ENCODE assay signal across 17 cellular contexts in genomic region chr11:60868682-60869450, GRCh38. TPM values are rescaled to one million over a fixed set of nuclear protein-coding genes. Genes with fewer than 3 reads are reported as not detected.
A peak's percentile ranks its signal among the peaks of the same experiment; 100 is the strongest.
DNase-seq lines count a peak whose midpoint lies in the region; ATAC-seq, FAIRE-seq and TF ChIP-seq lines count a peak whose summit lies in the region.
"Had no signal": no experiment of that assay in that cellular context is flagged by ENCODE, and none has a peak within 500 bp of the region (broad histone marks: within the 10 kb centered on the region; RNA-seq: fewer than 3 reads in every experiment).

No MANE protein-coding gene starts in this region.

- peaks cover 94% of the 10 kb centered on the region for H3K4me1 Mint-ChIP-seq in activated CD8-positive, alpha-beta T cell treated with anti-CD3 and anti-CD28 coated beads, Interleukin-2, amount 10 ng/mL, durations not matched to agents 7 days and 5 days (ENCODE audit: low read depth)
- H3K4me1 Mint-ChIP-seq in activated CD8-positive, alpha-beta T cell treated with anti-CD3 and anti-CD28 coated beads for 36 hours (ENCODE audit: low read depth) = peaks cover 31% of the 10 kb centered on the region
- H3K4me1 Mint-ChIP-seq in neural progenitor cell = peaks cover 6% of the 10 kb centered on the region

- H2BK120ac ChIP-seq in H1 (replicated peaks; ENCODE audit: low read depth, low read length) = no peak overlapping the region

- CTCF ChIA-PET in activated CD8-positive, alpha-beta T cell treated with anti-CD3 and anti-CD28 coated beads, Interleukin-2, amount 10 ng/mL, durations not matched to agents 7 days and 5 days (lab: Charles Lee) = interaction anchor here (0.7 to 12.6 kb wide), 6 partner anchors 13 to 38 kb away, joined by 3 to 122 read pairs (median 9); partner anchors contain the start of gene PTGDR2
- CTCF ChIA-PET in activated CD8-positive, alpha-beta T cell treated with anti-CD3 and anti-CD28 coated beads for 36 hours (lab: Charles Lee) = interaction anchor here (1.0 to 7.1 kb wide), 2 partner anchors 38 to 71 kb away, joined by 3 to 37 read pairs; no protein-coding TSS in a partner anchor
- CTCF ChIA-PET in H1 (lab: Charles Lee; ENCODE audit: partially characterized antibody) = interaction anchor here (0.9 to 5.6 kb wide), 10 partner anchors 19 to 526 kb away, joined by 3 to 37 read pairs (median 4); no protein-coding TSS in a partner anchor

- no peak overlapping the region for H3K23ac ChIP-seq in H1 (ENCODE audit: insufficient read length)

- no peak overlapping the region for H3K14ac ChIP-seq in H1 (ENCODE audit: insufficient read length)

- peaks cover 6% of the 10 kb centered on the region for H3K36me3 Mint-ChIP-seq in activated CD8-positive, alpha-beta T cell treated with anti-CD3 and anti-CD28 coated beads, Interleukin-2, amount 10 ng/mL, durations not matched to agents 7 days and 5 days (ENCODE audit: low read depth)
- H3K36me3 Mint-ChIP-seq in activated CD8-positive, alpha-beta T cell treated with anti-CD3 and anti-CD28 coated beads for 36 hours (ENCODE audit: low read depth) = no peaks in the 10 kb centered on the region
- no peaks in the 10 kb centered on the region for H3K36me3 Mint-ChIP-seq in neural progenitor cell

- intact Hi-C loops in activated CD8-positive, alpha-beta T cell treated with anti-CD3 and anti-CD28 coated beads for 36 hours (cut with micrococcal nuclease) = no loop called here
- intact Hi-C loops in spleen (cut with DNase I; ENCODE audit: low total_unique reads) = no loop called here

- peak overlapping the region; percentile 87 for H3K27ac Mint-ChIP-seq in activated CD8-positive, alpha-beta T cell treated with anti-CD3 and anti-CD28 coated beads, Interleukin-2, amount 10 ng/mL, durations not matched to agents 7 days and 5 days
- H3K27ac Mint-ChIP-seq in activated CD8-positive, alpha-beta T cell treated with anti-CD3 and anti-CD28 coated beads for 36 hours = no peak overlapping the region
- no peak overlapping the region for H3K27ac Mint-ChIP-seq in neural progenitor cell

- H3K27ac ChIP-seq in H1 (ENCODE audit: low read depth, low read length) (no peak overlapping the region), spleen (no peak overlapping the region), neural progenitor cell (no peak overlapping the region)
- H3K27ac ChIP-seq: PC-9, SJSA1 had no signal

- peak overlapping the region; percentile 30 for H3K9ac ChIP-seq in Loucy (ENCODE audit: low read depth, low read length, poor library complexity, severe bottlenecking)
- no peak overlapping the region for H3K9ac ChIP-seq in H1 (replicated peaks in 1 of 4; ENCODE audit: extremely low read depth in 1 of 4, low read depth in 3 of 4, low read length in 3 of 4)
- H3K9ac ChIP-seq in neural progenitor cell = no peak overlapping the region

- H3K4me3 ChIP-seq in Loucy (ENCODE audit: low read length, poor library complexity, severe bottlenecking) (no peak overlapping the region), H1 (ENCODE audit: extremely low read depth in 1 of 4, insufficient read depth in 2 of 4, low read depth in 3 of 4, low read length in 4 of 4) (no peak overlapping the region), spleen (no peak overlapping the region), neural progenitor cell (no peak overlapping the region)
- H3K4me3 ChIP-seq: PC-9, SJSA1 had no signal

- H3K9me3 ChIP-seq in Loucy (ENCODE audit: insufficient read depth, low read depth, low read length) = no peaks in the 10 kb centered on the region
- H3K9me3 ChIP-seq in H1 (ENCODE audit: insufficient read depth in 2 of 2, low read depth in 1 of 2, low read length in 1 of 2) = no peaks in the 10 kb centered on the region
- no peaks in the 10 kb centered on the region for H3K9me3 ChIP-seq in spleen
- no peaks in the 10 kb centered on the region for H3K9me3 ChIP-seq in neural progenitor cell (ENCODE audit: low read depth)

- POLR2A ChIA-PET in activated CD8-positive, alpha-beta T cell treated with anti-CD3 and anti-CD28 coated beads, Interleukin-2, amount 10 ng/mL, durations not matched to agents 7 days and 5 days (lab: Charles Lee) = interaction anchor here (0.5 to 1.4 kb wide), 2 partner anchors 26 to 1893 kb away, joined by 3 to 5 read pairs; no protein-coding TSS in a partner anchor
- POLR2A ChIA-PET in activated CD8-positive, alpha-beta T cell treated with anti-CD3 and anti-CD28 coated beads for 36 hours (lab: Charles Lee) = interaction anchor here (0.7 to 1.1 kb wide), 2 partner anchors 8 to 18 kb away, joined by 3 read pairs; no protein-coding TSS in a partner anchor
- POLR2A ChIA-PET in H1 (lab: Charles Lee; ENCODE audit: partially characterized antibody) = interaction anchor here (0.6 to 4.2 kb wide), 4 partner anchors 12 to 36 kb away, joined by 3 to 20 read pairs (median 4); no protein-coding TSS in a partner anchor

- H2BK12ac ChIP-seq in H1 (ENCODE audit: low read depth, low read length) = no peak overlapping the region

- peak overlapping the region; percentile 61 for H3K4me3 Mint-ChIP-seq in activated CD8-positive, alpha-beta T cell treated with anti-CD3 and anti-CD28 coated beads, Interleukin-2, amount 10 ng/mL, durations not matched to agents 7 days and 5 days
- no peak overlapping the region for H3K4me3 Mint-ChIP-seq in activated CD8-positive, alpha-beta T cell treated with anti-CD3 and anti-CD28 coated beads for 36 hours
- no peak overlapping the region for H3K4me3 Mint-ChIP-seq in neural progenitor cell
- H3K4me3 Mint-ChIP-seq: H9 had no signal

- TF ChIP-seq EP300 in H1 (IDR thresholded peaks at IDR 0.05; ENCODE audit: borderline replicate concordance in 1 of 2, low read depth in 2 of 2, low read length in 2 of 2) = no peak

- peaks cover 7% of the 10 kb centered on the region; the same call in 1 of the 2 replicates for H3F3A ChIP-seq in Loucy (ENCODE audit: low read depth)
- no peaks in the 10 kb centered on the region for H3F3A ChIP-seq in neural progenitor cell (ENCODE audit: low read depth)

- H3K23me2 ChIP-seq in H1 (ENCODE audit: low read depth, low read length) = no peaks in the 10 kb centered on the region

- no peaks in the 10 kb centered on the region for H3K9me3 Mint-ChIP-seq in activated CD8-positive, alpha-beta T cell treated with anti-CD3 and anti-CD28 coated beads, Interleukin-2, amount 10 ng/mL, durations not matched to agents 7 days and 5 days (ENCODE audit: insufficient read depth)
- no peaks in the 10 kb centered on the region for H3K9me3 Mint-ChIP-seq in activated CD8-positive, alpha-beta T cell treated with anti-CD3 and anti-CD28 coated beads for 36 hours
- no peaks in the 10 kb centered on the region for H3K9me3 Mint-ChIP-seq in neural progenitor cell

- H3K27me3 ChIP-seq in Loucy (ENCODE audit: insufficient read depth, low read length, poor library complexity, severe bottlenecking) (no peaks in the 10 kb centered on the region), H1 (replicated peaks in 1 of 4; ENCODE audit: control insufficient read depth in 3 of 4, extremely low read depth in 1 of 4, insufficient read depth in 3 of 4, low read length in 3 of 4) (no peaks in the 10 kb centered on the region), spleen (replicated peaks in 1 of 7) (peaks cover 0 to 11% (median 0%) of the 10 kb centered on the region in 7 donors), neural progenitor cell (no peaks in the 10 kb centered on the region)
- H3K27me3 ChIP-seq: SJSA1 had no signal

- H3K36me3 ChIP-seq in Loucy (ENCODE audit: insufficient read depth, low read length) (no peaks in the 10 kb centered on the region), H1 (ENCODE audit: control insufficient read depth in 2 of 4, insufficient read depth in 4 of 4, low read length in 3 of 4) (no peaks in the 10 kb centered on the region), spleen (no peaks in the 10 kb centered on the region), neural progenitor cell (no peaks in the 10 kb centered on the region)
- H3K36me3 ChIP-seq: SJSA1 had no signal

- H3K79me2 ChIP-seq in Loucy (ENCODE audit: insufficient read depth, low read length) = no peaks in the 10 kb centered on the region
- H3K79me2 ChIP-seq in H1 (ENCODE audit: control insufficient read depth in 1 of 2, insufficient read depth in 2 of 2, low read length in 2 of 2) = no peaks in the 10 kb centered on the region
- H3K79me2 ChIP-seq in neural progenitor cell (ENCODE audit: low read depth) = no peaks in the 10 kb centered on the region

- ATAC-seq in activated CD8-positive, alpha-beta T cell treated with anti-CD3 and anti-CD28 coated beads, Interleukin-2, amount 10 ng/mL, durations not matched to agents 7 days and 5 days = peak; percentile 21
- no peak for ATAC-seq in activated CD8-positive, alpha-beta T cell treated with anti-CD3 and anti-CD28 coated beads for 36 hours
- ATAC-seq in HG02970 (IDR thresholded peaks at IDR 0.05; ENCODE audit: low FRiP score, unreplicated experiment) = no peak

- H4K91ac ChIP-seq in H1 (replicated peaks; ENCODE audit: insufficient read length, low read length) = no peak overlapping the region

- no peak overlapping the region for H2BK15ac ChIP-seq in H1 (ENCODE audit: low read length)

- H3K79me1 ChIP-seq in H1 (ENCODE audit: low read depth, low read length) = no peaks in the 10 kb centered on the region

- no peak overlapping the region for H3K56ac ChIP-seq in H1 (replicated peaks; ENCODE audit: insufficient read length, low read depth, low read length)

- TF ChIP-seq CTCF in activated CD8-positive, alpha-beta T cell treated with anti-CD3 and anti-CD28 coated beads for 36 hours (IDR thresholded peaks at IDR 0.05) = no peak
- no peak for TF ChIP-seq CTCF in Loucy (conservative IDR thresholded peaks at IDR 0.05; ENCODE audit: low read length)
- no peak for TF ChIP-seq CTCF in H1 (IDR thresholded peaks at IDR 0.05; ENCODE audit: control extremely low read depth in 1 of 3, insufficient read depth in 1 of 3, low read depth in 1 of 3, low read length in 3 of 3)
- TF ChIP-seq CTCF in spleen (IDR thresholded peaks at IDR 0.05 in 8 of 11, conservative IDR thresholded peaks at IDR 0.05 in 3 of 11) = no peak
- no peak for TF ChIP-seq CTCF in neural progenitor cell (IDR thresholded peaks at IDR 0.05)

- TF ChIP-seq POLR2A in H1 (IDR thresholded peaks at IDR 0.05; ENCODE audit: control extremely low read depth in 1 of 2, low read depth in 2 of 2, low read length in 2 of 2) (no peak), spleen (IDR thresholded peaks at IDR 0.05) (no peak)

- peaks cover 2% of the 10 kb centered on the region for H3K27me3 Mint-ChIP-seq in activated CD8-positive, alpha-beta T cell treated with anti-CD3 and anti-CD28 coated beads, Interleukin-2, amount 10 ng/mL, durations not matched to agents 7 days and 5 days (ENCODE audit: low read depth)
- no peaks in the 10 kb centered on the region for H3K27me3 Mint-ChIP-seq in activated CD8-positive, alpha-beta T cell treated with anti-CD3 and anti-CD28 coated beads for 36 hours
- H3K27me3 Mint-ChIP-seq in neural progenitor cell (ENCODE audit: insufficient read depth, low read depth) = peaks cover 4% of the 10 kb centered on the region

- peak; percentile 64 for DNase-seq in activated CD8-positive, alpha-beta T cell treated with anti-CD3 and anti-CD28 coated beads, Interleukin-2, amount 10 ng/mL, durations not matched to agents 7 days and 5 days
- DNase-seq in activated CD8-positive, alpha-beta T cell treated with anti-CD3 and anti-CD28 coated beads for 36 hours = no peak
- DNase-seq in H1 (ENCODE audit: low read depth in 1 of 2, low spot score in 2 of 2) (no peak), spleen (peak; percentile 63), germinal center (ENCODE audit: low spot score) (no peak), neural progenitor cell (ENCODE audit: low spot score) (no peak)
- DNase-seq: COR-L47, H9, NCI-H1417 treated with DMSO at 0.1 percent for 48 hours, NCI-H1930, NCI-H748 treated with DMSO at 0.1 percent for 48 hours, PC-9 had no signal

- H2AFZ ChIP-seq in Loucy (ENCODE audit: low read length) = no peak overlapping the region
- no peak overlapping the region for H2AFZ ChIP-seq in H1 (ENCODE audit: low read length)
- no peak overlapping the region for H2AFZ ChIP-seq in neural progenitor cell (replicated peaks)
- H2AFZ ChIP-seq: PC-9 had no signal

- H3K4me2 ChIP-seq in Loucy (ENCODE audit: low read depth, low read length, poor library complexity, severe bottlenecking) (peak overlapping the region; percentile 52), H1 (ENCODE audit: insufficient read depth in 1 of 2, low read depth in 2 of 2, low read length in 2 of 2) (no peak overlapping the region), neural progenitor cell (no peak overlapping the region)
- H3K4me2 ChIP-seq: PC-9 had no signal

- peak overlapping the region; percentile 25 for H4K8ac ChIP-seq in H1 (ENCODE audit: extremely low read depth, insufficient read depth, low read length)

- H3K18ac ChIP-seq in H1 (ENCODE audit: extremely low read depth, low read length) = no peak overlapping the region

- no peak for FAIRE-seq in H1 (lab: Jason Lieb, UNC)

- H3K4ac ChIP-seq in H1 (replicated peaks; ENCODE audit: insufficient read length, low read depth, low read length) = no peak overlapping the region

- no peak overlapping the region for H4K5ac ChIP-seq in H1 (ENCODE audit: insufficient read length, low read depth, low read length)

- H2BK20ac ChIP-seq in H1 (ENCODE audit: low read length) = no peak overlapping the region

- H2BK5ac ChIP-seq in H1 (ENCODE audit: low read depth, low read length) = no peak overlapping the region

- H3K4me1 ChIP-seq in Loucy (ENCODE audit: insufficient read depth, low read length, poor library complexity, severe bottlenecking) (peaks cover 86% of the 10 kb centered on the region), H1 (replicated peaks in 1 of 4; ENCODE audit: control insufficient read depth in 3 of 4, insufficient read depth in 4 of 4, low read length in 3 of 4) (peaks cover 0 to 4% (median 0%) of the 10 kb centered on the region in 4 experiments; a peak in 4 of 7 replicates), spleen (peaks cover 0 to 30% (median 8%) of the 10 kb centered on the region in 6 donors), neural progenitor cell (no peaks in the 10 kb centered on the region)

- 89% methylated on average over 10 of the region's 10 CpGs; no CpG with 5 or more reads in 1 of the 2 experiments for WGBS in H1 (ENCODE audit: extremely low coverage in 1 of 2, insufficient coverage in 1 of 2, insufficient read length in 1 of 2, insufficient replicate concordance in 2 of 2, low coverage in 1 of 2, low lambda C conversion rate in 2 of 2, missing lambda C conversion rate in 1 of 2), 2 experiments
- 81 to 89% (median 84%) methylated on average over 9 to 10 of the region's 10 CpGs for WGBS in spleen, 5 donors

- no peak overlapping the region for H2AK5ac ChIP-seq in H1 (ENCODE audit: low read depth, low read length)

- no peaks in the 10 kb centered on the region for H4K20me1 ChIP-seq in Loucy (ENCODE audit: insufficient read depth, low read length, poor library complexity, severe bottlenecking)
- H4K20me1 ChIP-seq in H1 (replicated peaks in 1 of 2; ENCODE audit: control insufficient read depth in 1 of 2, insufficient read depth in 2 of 2, low read length in 2 of 2) = no peaks in the 10 kb centered on the region
- no peaks in the 10 kb centered on the region for H4K20me1 ChIP-seq in neural progenitor cell (ENCODE audit: low read depth)

- no peak for TF ChIP-seq RAD21 in H1 (IDR thresholded peaks at IDR 0.05 in 1 of 2, conservative IDR thresholded peaks at IDR 0.05 in 1 of 2; ENCODE audit: low read depth in 2 of 2, low read length in 2 of 2)

- no peaks in the 10 kb centered on the region for H3K9me2 ChIP-seq in Loucy (replicated peaks; ENCODE audit: low read depth, low read length)

RNA-seq across cellular contexts. Expression of gene ZP1, which starts 1.5 kb away (rescaled TPM):
- total RNA-seq in activated CD8-positive, alpha-beta T cell treated with anti-CD3 and anti-CD28 coated beads, Interleukin-2, amount 10 ng/mL, durations not matched to agents 7 days and 5 days = under 1 TPM in 1 of 2 experiments, not detected in 1; 0.34 TPM
- total RNA-seq in activated CD8-positive, alpha-beta T cell treated with anti-CD3 and anti-CD28 coated beads for 36 hours = not detected
- not detected in 2 replicates for total RNA-seq in H1 (2021; fragmentation: NEBNext Ultra II Directional; extraction: Animal tissue kit (Norgen Biotek cat#: 25700))
- polyA plus RNA-seq in H1 (2011; rRNA removed) (0.16 TPM in 1 of 2 replicates, not detected in the other), spleen (under 1 TPM in 2 of 3 donors, not detected in 1; 0.05 to 0.07 TPM)
- polyA plus RNA-seq in H1 (2011; cell fraction: cytosol; rRNA removed) = not detected
- polyA plus RNA-seq in H1 (2011; cell fraction: nucleus; rRNA removed) = not detected
- polyA plus RNA-seq in H1 (2012, experiment 1 of 2) = not detected in 4 replicates
- not detected for polyA plus RNA-seq in H1 (2012, experiment 2 of 2)
- polyA plus RNA-seq in H1 (2013, experiment 1 of 2) = not detected
- not detected for polyA plus RNA-seq in H1 (2013, experiment 2 of 2)
- not detected in 2 replicates for polyA minus RNA-seq in H1 (2011; rRNA and poly(A)+ RNA removed)
- polyA minus RNA-seq in H1 (2011; cell fraction: cytosol; rRNA and poly(A)+ RNA removed) = not detected
- not detected for polyA minus RNA-seq in H1 (2011; cell fraction: nucleus; rRNA and poly(A)+ RNA removed)
- total RNA-seq in spleen (not detected), neural progenitor cell (ENCODE audit: low replicate concordance) (not detected in 2 replicates)
- total RNA-seq: A673, H9, NCI-H460, PC-9, SJSA1 had no signal

RNA-seq across cellular contexts. Expression of gene PTGDR2, which starts 13.1 kb away (rescaled TPM):
- total RNA-seq in activated CD8-positive, alpha-beta T cell treated with anti-CD3 and anti-CD28 coated beads, Interleukin-2, amount 10 ng/mL, durations not matched to agents 7 days and 5 days = 1 to 10 TPM; 3.3 to 3.4 TPM
- total RNA-seq in activated CD8-positive, alpha-beta T cell treated with anti-CD3 and anti-CD28 coated beads for 36 hours = under 1 TPM; 0.23 to 0.38 TPM
- 0.11 TPM in 1 of 2 replicates, not detected in the other for total RNA-seq in H1 (2021; fragmentation: NEBNext Ultra II Directional; extraction: Animal tissue kit (Norgen Biotek cat#: 25700))
- 0.20 and 0.25 TPM in 2 replicates for polyA plus RNA-seq in H1 (2011; rRNA removed)
- 0.08 TPM for polyA plus RNA-seq in H1 (2011; cell fraction: cytosol; rRNA removed)
- polyA plus RNA-seq in H1 (2011; cell fraction: nucleus; rRNA removed) = 0.51 TPM
- 0.09 to 0.24 TPM (median 0.21 TPM) in 3 of 4 replicates, not detected in the other for polyA plus RNA-seq in H1 (2012, experiment 1 of 2)
- polyA plus RNA-seq in H1 (2012, experiment 2 of 2) = 0.05 TPM
- polyA plus RNA-seq in H1 (2013, experiment 1 of 2) = 0.06 TPM
- polyA plus RNA-seq in H1 (2013, experiment 2 of 2) = 0.11 TPM
- 0.10 TPM in 1 of 2 replicates, not detected in the other for polyA minus RNA-seq in H1 (2011; rRNA and poly(A)+ RNA removed)
- polyA minus RNA-seq in H1 (2011; cell fraction: cytosol; rRNA and poly(A)+ RNA removed) = not detected
- not detected for polyA minus RNA-seq in H1 (2011; cell fraction: nucleus; rRNA and poly(A)+ RNA removed)
- 1 to 10 TPM in 1 of 7 donors, under 1 TPM in 5, not detected in 1; 0.16 to 1.1 (median 0.48) TPM for total RNA-seq in spleen
- under 1 TPM; 0.10 to 0.22 (median 0.14) TPM for polyA plus RNA-seq in spleen
- total RNA-seq in neural progenitor cell (ENCODE audit: low replicate concordance) = 0.06 TPM in 1 of 2 replicates, not detected in the other
- total RNA-seq: H9, NCI-H460, PC-9, SJSA1 had no signal

RNA-seq across cellular contexts. Expression of gene CCDC86, which starts 27.0 kb away (rescaled TPM):
- total RNA-seq in activated CD8-positive, alpha-beta T cell treated with anti-CD3 and anti-CD28 coated beads, Interleukin-2, amount 10 ng/mL, durations not matched to agents 7 days and 5 days = 10 to 100 TPM; 34.2 to 36.0 TPM
- total RNA-seq in activated CD8-positive, alpha-beta T cell treated with anti-CD3 and anti-CD28 coated beads for 36 hours = 10 to 100 TPM; 48.1 to 51.4 TPM
- 76.4 and 77.1 TPM in 2 replicates for total RNA-seq in H1 (2021; fragmentation: NEBNext Ultra II Directional; extraction: Animal tissue kit (Norgen Biotek cat#: 25700))
- polyA plus RNA-seq in H1 (2011; rRNA removed) (37.7 and 55.6 TPM in 2 replicates), spleen (10 to 100 TPM in 2 of 3 donors, 1 to 10 TPM in 1; 7.6 to 15.4 (median 13.3) TPM)
- 40.1 TPM for polyA plus RNA-seq in H1 (2011; cell fraction: cytosol; rRNA removed)
- 113 TPM for polyA plus RNA-seq in H1 (2011; cell fraction: nucleus; rRNA removed)
- 53.8 to 65.2 TPM (median 57.5 TPM) in 4 replicates for polyA plus RNA-seq in H1 (2012, experiment 1 of 2)
- polyA plus RNA-seq in H1 (2012, experiment 2 of 2) = 68.7 TPM
- polyA plus RNA-seq in H1 (2013, experiment 1 of 2) = 53.1 TPM
- 54.7 TPM for polyA plus RNA-seq in H1 (2013, experiment 2 of 2)
- 16.5 and 24.7 TPM in 2 replicates for polyA minus RNA-seq in H1 (2011; rRNA and poly(A)+ RNA removed)
- 25.7 TPM for polyA minus RNA-seq in H1 (2011; cell fraction: cytosol; rRNA and poly(A)+ RNA removed)
- 23.8 TPM for polyA minus RNA-seq in H1 (2011; cell fraction: nucleus; rRNA and poly(A)+ RNA removed)
- total RNA-seq in spleen (10 to 100 TPM in 6 of 7 donors, 1 to 10 TPM in 1; 8.3 to 21.6 (median 11.3) TPM), neural progenitor cell (ENCODE audit: low replicate concordance) (3.3 and 9.5 TPM in 2 replicates)

RNA-seq across cellular contexts. Expression of gene PRPF19, which starts 37.5 kb away (rescaled TPM):
- total RNA-seq in activated CD8-positive, alpha-beta T cell treated with anti-CD3 and anti-CD28 coated beads, Interleukin-2, amount 10 ng/mL, durations not matched to agents 7 days and 5 days = 100 to 1,000 TPM; 161 TPM
- total RNA-seq in activated CD8-positive, alpha-beta T cell treated with anti-CD3 and anti-CD28 coated beads for 36 hours = 100 to 1,000 TPM; 142 to 150 TPM
- 140 and 141 TPM in 2 replicates for total RNA-seq in H1 (2021; fragmentation: NEBNext Ultra II Directional; extraction: Animal tissue kit (Norgen Biotek cat#: 25700))
- polyA plus RNA-seq in H1 (2011; rRNA removed) = 107 and 176 TPM in 2 replicates
- 94.9 TPM for polyA plus RNA-seq in H1 (2011; cell fraction: cytosol; rRNA removed)
- polyA plus RNA-seq in H1 (2011; cell fraction: nucleus; rRNA removed) = 102 TPM
- 108 to 174 TPM (median 157 TPM) in 4 replicates for polyA plus RNA-seq in H1 (2012, experiment 1 of 2)
- polyA plus RNA-seq in H1 (2012, experiment 2 of 2) = 112 TPM
- polyA plus RNA-seq in H1 (2013, experiment 1 of 2) = 81.8 TPM
- 81.3 TPM for polyA plus RNA-seq in H1 (2013, experiment 2 of 2)
- 50.2 and 71.6 TPM in 2 replicates for polyA minus RNA-seq in H1 (2011; rRNA and poly(A)+ RNA removed)
- polyA minus RNA-seq in H1 (2011; cell fraction: cytosol; rRNA and poly(A)+ RNA removed) = 50.9 TPM
- 63.9 TPM for polyA minus RNA-seq in H1 (2011; cell fraction: nucleus; rRNA and poly(A)+ RNA removed)
- 10 to 100 TPM; 58.7 to 81.1 (median 73.4) TPM for total RNA-seq in spleen
- polyA plus RNA-seq in spleen = 10 to 100 TPM; 65.2 to 76.7 (median 66.4) TPM
- total RNA-seq in neural progenitor cell (ENCODE audit: low replicate concordance) = 34.5 and 72.7 TPM in 2 replicates

RNA-seq across cellular contexts. Expression of gene TMEM109, which starts 45.1 kb away (rescaled TPM):
- total RNA-seq in activated CD8-positive, alpha-beta T cell treated with anti-CD3 and anti-CD28 coated beads, Interleukin-2, amount 10 ng/mL, durations not matched to agents 7 days and 5 days = 100 to 1,000 TPM; 136 to 139 TPM
- 100 to 1,000 TPM in 1 of 2 experiments, 10 to 100 TPM in 1; 93.2 to 101 TPM for total RNA-seq in activated CD8-positive, alpha-beta T cell treated with anti-CD3 and anti-CD28 coated beads for 36 hours
- total RNA-seq in H1 (2021; fragmentation: NEBNext Ultra II Directional; extraction: Animal tissue kit (Norgen Biotek cat#: 25700)) = 30.3 and 30.7 TPM in 2 replicates
- polyA plus RNA-seq in H1 (2011; rRNA removed) (27.3 and 29.9 TPM in 2 replicates), spleen (10 to 100 TPM; 53.6 to 84.7 (median 84.5) TPM)
- polyA plus RNA-seq in H1 (2011; cell fraction: cytosol; rRNA removed) = 18.1 TPM
- 20.8 TPM for polyA plus RNA-seq in H1 (2011; cell fraction: nucleus; rRNA removed)
- polyA plus RNA-seq in H1 (2012, experiment 1 of 2) = 18.4 to 34.3 TPM (median 29.4 TPM) in 4 replicates
- 41.0 TPM for polyA plus RNA-seq in H1 (2012, experiment 2 of 2)
- 58.8 TPM for polyA plus RNA-seq in H1 (2013, experiment 1 of 2)
- 66.2 TPM for polyA plus RNA-seq in H1 (2013, experiment 2 of 2)
- polyA minus RNA-seq in H1 (2011; rRNA and poly(A)+ RNA removed) = 12.3 and 12.4 TPM in 2 replicates
- polyA minus RNA-seq in H1 (2011; cell fraction: cytosol; rRNA and poly(A)+ RNA removed) = 6.8 TPM
- polyA minus RNA-seq in H1 (2011; cell fraction: nucleus; rRNA and poly(A)+ RNA removed) = 6.0 TPM
- total RNA-seq in spleen (100 to 1,000 TPM in 6 of 7 donors, 10 to 100 TPM in 1; 82.1 to 125 (median 109) TPM), neural progenitor cell (ENCODE audit: low replicate concordance) (22.4 and 23.6 TPM in 2 replicates)

Comparison
In these comparisons a context has a peak if more than half of its experiments do, and no peak if none do; other contexts are left out.
1. DNase-seq: peak in activated CD8-positive, alpha-beta T cell treated with anti-CD3 and anti-CD28 coated beads, Interleukin-2, amount 10 ng/mL, durations not matched to agents 7 days and 5 days (single experiment) and spleen (single experiment); none in activated CD8-positive, alpha-beta T cell treated with anti-CD3 and anti-CD28 coated beads for 36 hours (single experiment), H1 (0 of 2), germinal center (single experiment) and neural progenitor cell (single experiment).